Comparison of ENCODE assay signal across 22 cellular contexts in the genomic region with DNA sequence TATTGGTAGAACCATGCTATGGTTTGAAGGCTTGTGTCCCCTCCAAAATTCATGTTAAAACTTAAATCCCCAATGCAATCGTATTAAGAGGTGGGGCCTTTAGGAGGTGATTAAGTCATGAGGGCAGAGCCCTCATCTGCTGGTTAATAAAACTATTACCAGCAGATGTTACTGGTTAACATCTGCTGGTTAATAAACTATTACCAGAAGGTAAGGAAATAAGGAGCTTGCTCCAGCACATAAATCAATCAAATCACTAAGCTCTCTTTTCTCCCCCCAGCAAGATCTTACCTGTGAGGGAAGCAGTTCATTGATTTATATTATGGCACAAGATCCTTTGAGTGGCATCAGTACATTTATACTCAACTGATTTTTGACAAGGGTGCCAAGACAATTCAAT.
"Had no signal": no experiment of that assay in that cellular context is flagged by ENCODE, and none has a peak within 500 bp of the region (broad histone marks: within the 10 kb centered on the region; RNA-seq: fewer than 3 reads in every experiment).

No MANE protein-coding gene starts in this region.

- FAIRE-seq: kidney had no signal

- ATAC-seq: esophagus mucosa; gastrocnemius medialis; heart left ventricle; left cardiac atrium; left lung; naive thymus-derived CD8-positive, alpha-beta T cell; right cardiac atrium had no signal

- H3K27ac Mint-ChIP-seq: dendritic cell treated with granulocyte-macrophage colony-stimulating factor and Interleukin-4, amounts not matched to agents 40 ng/mL and 50 ng/mL, for 4 days; endodermal cell; nephron progenitor cell had no signal

- DNase-seq: colonic mucosa; effector CD8-positive, alpha-beta T cell; endodermal cell; foreskin fibroblast; gastrocnemius medialis; heart left ventricle; kidney; left cardiac atrium; left lung; naive thymus-derived CD8-positive, alpha-beta T cell; nephron progenitor cell; nucleus accumbens; right cardiac atrium; sigmoid colon; stimulated activated CD4-positive, alpha-beta T cell treated with anti-CD3 and anti-CD28 coated beads, Interleukin-15, amount 100 ng/mL, for 24 hours; stimulated activated CD4-positive, alpha-beta T cell treated with anti-CD3 and anti-CD28 coated beads, Interleukin-2, amount 100 ng/mL, for 48 hours; stimulated activated naive CD4-positive, alpha-beta T cell treated with Interleukin-2 at 50 U/mL for 16 hours; stomach; thyroid gland; trophoblast cell had no signal

- H3K9me3 Mint-ChIP-seq: dendritic cell treated with granulocyte-macrophage colony-stimulating factor and Interleukin-4, amounts not matched to agents 40 ng/mL and 50 ng/mL, for 4 days had no signal

- H3K27me3 Mint-ChIP-seq: dendritic cell treated with granulocyte-macrophage colony-stimulating factor and Interleukin-4, amounts not matched to agents 40 ng/mL and 50 ng/mL, for 4 days; naive thymus-derived CD8-positive, alpha-beta T cell had no signal

- H3K4me3 Mint-ChIP-seq: dendritic cell treated with granulocyte-macrophage colony-stimulating factor and Interleukin-4, amounts not matched to agents 40 ng/mL and 50 ng/mL, for 4 days; endodermal cell; nephron progenitor cell had no signal

- H3K4me1 Mint-ChIP-seq: endodermal cell, nephron progenitor cell had no signal
